Comparison of ENCODE assay signal across 37 cellular contexts in genomic region chr20:41116282-41116960, GRCh38. TPM values are rescaled to one million over a fixed set of nuclear protein-coding genes. Genes with fewer than 3 reads are reported as not detected.
DNase-seq lines count a peak whose midpoint lies in the region; ATAC-seq and TF ChIP-seq lines count a peak whose summit lies in the region.
"Had no signal": no experiment of that assay in that cellular context is flagged by ENCODE, and none has a peak within 500 bp of the region (broad histone marks: within the 10 kb centered on the region; RNA-seq: fewer than 3 reads in every experiment).

No MANE protein-coding gene starts in this region.

- peaks cover 57% of the 10 kb centered on the region for H3K36me3 Mint-ChIP-seq in activated CD8-positive, alpha-beta memory T cell treated with anti-CD3 and anti-CD28 coated beads, Interleukin-2, amount 10 ng/mL, durations not matched to agents 7 days and 5 days
- H3K36me3 Mint-ChIP-seq in HFFc6 (ENCODE audit: low read depth) (peaks cover 60% of the 10 kb centered on the region), nephron progenitor cell (ENCODE audit: low read depth) (peaks cover 86% of the 10 kb centered on the region)

- H3K27ac ChIP-seq in ascending aorta, result no peak overlapping the region
- H3K27ac ChIP-seq: breast epithelium, HL-60, KMS-11, psoas muscle, WERI-Rb-1 had no signal

- peaks cover 11% of the 10 kb centered on the region for H3K4me1 Mint-ChIP-seq in activated CD8-positive, alpha-beta memory T cell treated with anti-CD3 and anti-CD28 coated beads, Interleukin-2, amount 10 ng/mL, durations not matched to agents 7 days and 5 days
- H3K4me1 Mint-ChIP-seq in HFFc6 (ENCODE audit: low read depth) (peaks cover 14% of the 10 kb centered on the region; the same call in 1 of the 2 replicates), nephron progenitor cell (peaks cover 5% of the 10 kb centered on the region)
- H3K4me1 Mint-ChIP-seq: H9, immature natural killer cell had no signal

- no peaks in the 10 kb centered on the region for H3K27me3 Mint-ChIP-seq in activated CD8-positive, alpha-beta memory T cell treated with anti-CD3 and anti-CD28 coated beads, Interleukin-2, amount 10 ng/mL, durations not matched to agents 7 days and 5 days
- peaks cover 4% of the 10 kb centered on the region; the same call in 1 of the 2 replicates for H3K27me3 Mint-ChIP-seq in HFFc6 (ENCODE audit: insufficient read depth)
- peaks cover 3% of the 10 kb centered on the region for H3K27me3 Mint-ChIP-seq in nephron progenitor cell (ENCODE audit: low read depth, poor library complexity)
- H3K27me3 Mint-ChIP-seq: CD4-positive, alpha-beta T cell; naive thymus-derived CD4-positive, alpha-beta T cell had no signal

- no peak for ATAC-seq in activated CD8-positive, alpha-beta memory T cell treated with anti-CD3 and anti-CD28 coated beads, Interleukin-2, amount 10 ng/mL, durations not matched to agents 7 days and 5 days
- ATAC-seq in GM18858 (IDR thresholded peaks at IDR 0.05; ENCODE audit: unreplicated experiment), result no peak
- ATAC-seq: GM12878; naive thymus-derived CD4-positive, alpha-beta T cell; psoas muscle; SK-N-SH treated with all-trans-retinoic acid at 6 μM for 48 hours had no signal

- H3K9me3 ChIP-seq in MG63 (no peaks in the 10 kb centered on the region), ascending aorta (no peaks in the 10 kb centered on the region)
- H3K9me3 ChIP-seq: breast epithelium, psoas muscle had no signal

- H3K4me3 ChIP-seq in MG63 (no peak overlapping the region), ascending aorta (no peak overlapping the region)
- H3K4me3 ChIP-seq: breast epithelium, GM12878, lung, psoas muscle had no signal

- no peak overlapping the region for H3K4me3 Mint-ChIP-seq in activated CD8-positive, alpha-beta memory T cell treated with anti-CD3 and anti-CD28 coated beads, Interleukin-2, amount 10 ng/mL, durations not matched to agents 7 days and 5 days
- H3K4me3 Mint-ChIP-seq in HFFc6 (no peak overlapping the region), nephron progenitor cell (no peak overlapping the region)
- H3K4me3 Mint-ChIP-seq: CD4-positive, alpha-beta T cell; H9; immature natural killer cell; naive thymus-derived CD4-positive, alpha-beta T cell had no signal

- peak overlapping the region; percentile 4 for H3K27ac Mint-ChIP-seq in activated CD8-positive, alpha-beta memory T cell treated with anti-CD3 and anti-CD28 coated beads, Interleukin-2, amount 10 ng/mL, durations not matched to agents 7 days and 5 days
- H3K27ac Mint-ChIP-seq in HFFc6 (peak overlapping the region; percentile 57), nephron progenitor cell (peak overlapping the region; percentile 84)
- H3K27ac Mint-ChIP-seq: CD4-positive, alpha-beta T cell had no signal

- no peak for DNase-seq in activated CD8-positive, alpha-beta memory T cell treated with anti-CD3 and anti-CD28 coated beads, Interleukin-2, amount 10 ng/mL, durations not matched to agents 7 days and 5 days
- DNase-seq in activated CD8-positive, alpha-beta memory T cell treated with anti-CD3 and anti-CD28 coated beads, Interleukin-2, amount 50 U/mL, for 48 hours, result no peak
- DNase-seq in HFFc6 (no peak), UCSD-AML1 (lab: John Stamatoyannopoulos, UW; ENCODE audit: unreplicated experiment) (peak; percentile 33), nephron progenitor cell (no peak), MG63 (no peak), ascending aorta (ENCODE audit: low spot score in 2 of 2) (no peak)
- DNase-seq: activated CD4-positive, alpha-beta T cell treated with anti-CD3 and anti-CD28 coated beads for 4 hours; activated naive CD4-positive, alpha-beta T cell treated with Interleukin-2 at 50 U/mL for 16 hours; activated T-cell treated with anti-CD3 and anti-CD28 coated beads, Interleukin-2, amount 50 U/mL, for 48 hours; CD4-positive, alpha-beta T cell; DMS 273 treated with DMSO at 0.1 percent for 48 hours; EL; H9; hypothalamus; immature natural killer cell; left cardiac atrium; MM.1S; naive thymus-derived CD4-positive, alpha-beta T cell; NCI-H1436 treated with DMSO at 0.1 percent for 48 hours; NCI-H2081 treated with DMSO at 0.1 percent for 48 hours; NCI-H2227 treated with DMSO at 0.1 percent for 48 hours; NCI-H526 treated with DMSO at 0.1 percent for 48 hours; NK-92 treated with Interleukin-12 subunit alpha and Interleukin-12 subunit beta, amount 100 ng/mL, for 24 hours; psoas muscle; Right ventricle myocardium superior; stimulated activated CD4-positive, alpha-beta T cell treated with anti-CD3 and anti-CD28 coated beads, Interleukin-4, amount 100 ng/mL, for 4 hours; substantia nigra; trophoblast cell; WERI-Rb-1 had no signal

- H3K36me3 ChIP-seq in MG63 (peaks cover 91% of the 10 kb centered on the region), ascending aorta (peaks cover 59 to 98% of the 10 kb centered on the region in 2 donors)

- CTCF ChIA-PET in activated CD8-positive, alpha-beta memory T cell treated with anti-CD3 and anti-CD28 coated beads, Interleukin-2, amount 10 ng/mL, durations not matched to agents 7 days and 5 days (lab: Charles Lee), result interaction anchor here (0.7 to 1.2 kb wide), 2 partner anchors 126 to 223 kb away, joined by 3 read pairs; no protein-coding TSS in a partner anchor

- H3K9me3 Mint-ChIP-seq in activated CD8-positive, alpha-beta memory T cell treated with anti-CD3 and anti-CD28 coated beads, Interleukin-2, amount 10 ng/mL, durations not matched to agents 7 days and 5 days (ENCODE audit: low read depth), result no peaks in the 10 kb centered on the region
- H3K9me3 Mint-ChIP-seq in HFFc6, result no peaks in the 10 kb centered on the region
- H3K9me3 Mint-ChIP-seq in nephron progenitor cell, result no peaks in the 10 kb centered on the region
- H3K9me3 Mint-ChIP-seq: CD4-positive, alpha-beta T cell; H9; immature natural killer cell; naive thymus-derived CD4-positive, alpha-beta T cell had no signal

- H3K27me3 ChIP-seq in MG63 (no peaks in the 10 kb centered on the region), ascending aorta (no peaks in the 10 kb centered on the region)
- H3K27me3 ChIP-seq: breast epithelium had no signal

- no peaks in the 10 kb centered on the region for H3K4me1 ChIP-seq in ascending aorta
- H3K4me1 ChIP-seq: breast epithelium, psoas muscle had no signal

- intact Hi-C loops in ascending aorta (cut with DNase I), result no loop called here

- TF ChIP-seq CTCF in HFFc6 (IDR thresholded peaks at IDR 0.05) (no peak), nephron progenitor cell (IDR thresholded peaks at IDR 0.05) (no peak), ascending aorta (IDR thresholded peaks at IDR 0.05) (no peak)

RNA-seq across cellular contexts. Expression of gene PLCG1, which starts 20.9 kb away (rescaled TPM):
- total RNA-seq in activated CD8-positive, alpha-beta memory T cell treated with anti-CD3 and anti-CD28 coated beads, Interleukin-2, amount 10 ng/mL, durations not matched to agents 7 days and 5 days, result 100 to 1,000 TPM; 201 to 337 TPM
- total RNA-seq in HFFc6 (2021; fragmentation: NEBNext Ultra II Directional; extraction: Animal tissue kit (Norgen Biotek cat#: 25700)), result 10 to 100 TPM; 44.4 to 62.1 (median 50.1) TPM
- 35.8 and 99.5 TPM in 2 replicates for total RNA-seq in MG63 (2014; rRNA removed; shearing (Covaris generic); ENCODE audit: low replicate concordance)
- 168 TPM for total RNA-seq in ascending aorta

Comparison
In these comparisons a context has a peak if more than half of its experiments do, and no peak if none do; other contexts are left out.
1. H3K27ac Mint-ChIP-seq: peak in every context shown above with its lines; median percentile 84 in nephron progenitor cell; 57 in HFFc6; 4 in activated CD8-positive, alpha-beta memory T cell treated with anti-CD3 and anti-CD28 coated beads, Interleukin-2, amount 10 ng/mL, durations not matched to agents 7 days and 5 days.